12 cellular contexts compared by ENCODE assay signal in genomic region chr12:15978431-15978950, GRCh38.
A peak's percentile ranks its signal among the peaks of the same experiment; 100 is the strongest.
DNase-seq lines count a peak whose midpoint lies in the region; ATAC-seq, FAIRE-seq and TF ChIP-seq lines count a peak whose summit lies in the region.
"Had no signal": no experiment of that assay in that cellular context is flagged by ENCODE, and none has a peak within 500 bp of the region (broad histone marks: within the 10 kb centered on the region; RNA-seq: fewer than 3 reads in every experiment).

No MANE protein-coding gene starts in this region.

- peaks cover 8% of the 10 kb centered on the region for H3K36me3 ChIP-seq in astrocyte (ENCODE audit: insufficient read depth, low read length)
- no peaks in the 10 kb centered on the region for H3K36me3 ChIP-seq in gastrocnemius medialis
- H3K36me3 ChIP-seq: prostate gland had no signal

- no peak overlapping the region for H3K4me3 Mint-ChIP-seq in astrocyte (ENCODE audit: unreplicated experiment)
- H3K4me3 Mint-ChIP-seq: activated CD4-positive, alpha-beta T cell treated with anti-CD3 and anti-CD28 coated beads, Interleukin-2, amount 10 ng/mL, durations not matched to agents 7 days and 5 days; activated naive CD8-positive, alpha-beta T cell treated with anti-CD3 and anti-CD28 coated beads, Interleukin-2, amount 50 U/mL, for 24 hours had no signal

- intact Hi-C loops in left ventricle myocardium superior (cut with micrococcal nuclease), result no loop called here
- intact Hi-C loops in gastrocnemius medialis (cut with DNase I; ENCODE audit: low total_unique reads), result no loop called here

- H3K9ac ChIP-seq in astrocyte (ENCODE audit: low read length), result peak overlapping the region; percentile 33

- H3K4me1 Mint-ChIP-seq in astrocyte (ENCODE audit: low read depth, unreplicated experiment), result peaks cover 28% of the 10 kb centered on the region
- H3K4me1 Mint-ChIP-seq: activated CD4-positive, alpha-beta T cell treated with anti-CD3 and anti-CD28 coated beads, Interleukin-2, amount 10 ng/mL, durations not matched to agents 7 days and 5 days; activated naive CD8-positive, alpha-beta T cell treated with anti-CD3 and anti-CD28 coated beads, Interleukin-2, amount 50 U/mL, for 24 hours had no signal

- peaks cover 7% of the 10 kb centered on the region for H3K36me3 Mint-ChIP-seq in astrocyte (ENCODE audit: low read depth, unreplicated experiment)

- in situ Hi-C loops in gastrocnemius medialis (cut with MboI; ENCODE audit: low sequenced_read_pairs in 4 of 4), result no loop called here

- no peaks in the 10 kb centered on the region for H3K27me3 Mint-ChIP-seq in astrocyte (ENCODE audit: low read depth, unreplicated experiment)
- H3K27me3 Mint-ChIP-seq: activated CD4-positive, alpha-beta T cell treated with anti-CD3 and anti-CD28 coated beads, Interleukin-2, amount 10 ng/mL, durations not matched to agents 7 days and 5 days; activated naive CD8-positive, alpha-beta T cell treated with anti-CD3 and anti-CD28 coated beads, Interleukin-2, amount 50 U/mL, for 24 hours had no signal

- DNase-seq in HCEC 1CT (peak; percentile 56), astrocyte (ENCODE audit: low read depth) (peak; percentile 88), left ventricle myocardium superior (no peak), gastrocnemius medialis (no peak), activated T-cell treated with anti-CD3 and anti-CD28 coated beads for 4 hours (no peak), NCI-H345 (lab: John Stamatoyannopoulos, UW) (no peak), Kasumi-1 (lab: John Stamatoyannopoulos, UW) (no peak)
- DNase-seq: activated CD4-positive, alpha-beta T cell treated with anti-CD3 and anti-CD28 coated beads, Interleukin-2, amount 10 ng/mL, durations not matched to agents 7 days and 5 days; activated naive CD8-positive, alpha-beta T cell treated with anti-CD3 and anti-CD28 coated beads, Interleukin-2, amount 50 U/mL, for 24 hours; DND-41 had no signal

- no peaks in the 10 kb centered on the region for H3K9me3 Mint-ChIP-seq in astrocyte (ENCODE audit: unreplicated experiment)
- H3K9me3 Mint-ChIP-seq: activated CD4-positive, alpha-beta T cell treated with anti-CD3 and anti-CD28 coated beads, Interleukin-2, amount 10 ng/mL, durations not matched to agents 7 days and 5 days; activated naive CD8-positive, alpha-beta T cell treated with anti-CD3 and anti-CD28 coated beads, Interleukin-2, amount 50 U/mL, for 24 hours had no signal

- TF ChIP-seq POLR2A in gastrocnemius medialis (IDR thresholded peaks at IDR 0.05), result no peak

- H2AFZ ChIP-seq in astrocyte (ENCODE audit: low read depth, low read length), result no peak overlapping the region

- H3K27ac ChIP-seq in astrocyte (ENCODE audit: low read depth, low read length) (peak overlapping the region; percentile 91), gastrocnemius medialis (peak overlapping the region; percentile 44 to 56 (median 50))
- H3K27ac ChIP-seq: prostate gland had no signal

- peak; percentile 73 for FAIRE-seq in astrocyte (lab: Jason Lieb, UNC)

- ATAC-seq in left ventricle myocardium superior, result peak; percentile 94
- ATAC-seq in gastrocnemius medialis, result peak; percentile 64 to 90
- no peak for ATAC-seq in GM21367 (IDR thresholded peaks at IDR 0.05; ENCODE audit: unreplicated experiment)
- ATAC-seq: activated naive CD8-positive, alpha-beta T cell treated with anti-CD3 and anti-CD28 coated beads, Interleukin-2, amount 50 U/mL, for 24 hours had no signal

- TF ChIP-seq CTCF in astrocyte (IDR thresholded peaks at IDR 0.05; ENCODE audit: insufficient read depth, low read depth, low read length) (no peak), gastrocnemius medialis (IDR thresholded peaks at IDR 0.05 in 4 of 5, conservative IDR thresholded peaks at IDR 0.05 in 1 of 5) (no peak)

- peak overlapping the region; percentile 71 for H3K27ac Mint-ChIP-seq in astrocyte (ENCODE audit: unreplicated experiment)
- H3K27ac Mint-ChIP-seq: activated CD4-positive, alpha-beta T cell treated with anti-CD3 and anti-CD28 coated beads, Interleukin-2, amount 10 ng/mL, durations not matched to agents 7 days and 5 days; activated naive CD8-positive, alpha-beta T cell treated with anti-CD3 and anti-CD28 coated beads, Interleukin-2, amount 50 U/mL, for 24 hours had no signal

- H3K9me3 ChIP-seq in astrocyte (ENCODE audit: insufficient read depth, low read depth, low read length), result no peaks in the 10 kb centered on the region
- no peaks in the 10 kb centered on the region for H3K9me3 ChIP-seq in gastrocnemius medialis
- H3K9me3 ChIP-seq: prostate gland had no signal

- H3K4me1 ChIP-seq in astrocyte (ENCODE audit: insufficient read depth, low read length), result peaks cover 29% of the 10 kb centered on the region
- peaks cover 26 to 28% of the 10 kb centered on the region in 2 donors for H3K4me1 ChIP-seq in gastrocnemius medialis
- H3K4me1 ChIP-seq: prostate gland had no signal

- peak overlapping the region; percentile 65 for H3K4me2 ChIP-seq in astrocyte (ENCODE audit: low read length)

- no peak overlapping the region for H3K4me3 ChIP-seq in astrocyte (ENCODE audit: insufficient read depth, low read depth, low read length)
- no peak overlapping the region for H3K4me3 ChIP-seq in gastrocnemius medialis
- H3K4me3 ChIP-seq: prostate gland had no signal

- no peaks in the 10 kb centered on the region for H3K79me2 ChIP-seq in astrocyte (ENCODE audit: insufficient read depth, low read length)

- H4K20me1 ChIP-seq in astrocyte (ENCODE audit: insufficient read depth, low read length), result no peaks in the 10 kb centered on the region

- H3K27me3 ChIP-seq in astrocyte (ENCODE audit: insufficient read depth, low read length) (no peaks in the 10 kb centered on the region), gastrocnemius medialis (no peaks in the 10 kb centered on the region)

Comparison
In these comparisons a context has a peak if more than half of its experiments do, and no peak if none do; other contexts are left out.
1. DNase-seq: peak in HCEC 1CT (single experiment) and astrocyte (single experiment); none in left ventricle myocardium superior (single experiment), gastrocnemius medialis (0 of 2), activated T-cell treated with anti-CD3 and anti-CD28 coated beads for 4 hours (single experiment), NCI-H345 (single experiment) and Kasumi-1 (0 of 2).